ENCODE assay signal across 10 cellular contexts in genomic region chr9:19155106-19155999, GRCh38. TPM values are rescaled to one million over a fixed set of nuclear protein-coding genes. Genes with fewer than 3 reads are reported as not detected.
DNase-seq lines count a peak whose midpoint lies in the region; ATAC-seq lines count a peak whose summit lies in the region.
"Had no signal": no experiment of that assay in that cellular context is flagged by ENCODE, and none has a peak within 500 bp of the region (broad histone marks: within the 10 kb centered on the region; RNA-seq: fewer than 3 reads in every experiment).

No MANE protein-coding gene starts in this region.

- intact Hi-C loops in naive thymus-derived CD4-positive, alpha-beta T cell (cut with micrococcal nuclease) = no loop called here

- H3K36me3 ChIP-seq in naive thymus-derived CD4-positive, alpha-beta T cell (ENCODE audit: control insufficient read depth in 2 of 3, insufficient read depth in 3 of 3, low read length in 3 of 3) = no peaks in the 10 kb centered on the region

- CTCF ChIA-PET in naive thymus-derived CD4-positive, alpha-beta T cell (lab: Charles Lee) = interaction anchor here (0.9 to 1.4 kb wide), 2 partner anchors 19 to 70 kb away, joined by 3 to 4 read pairs; no protein-coding TSS in a partner anchor

- H3K9me3 ChIP-seq in naive thymus-derived CD4-positive, alpha-beta T cell (ENCODE audit: control insufficient read depth in 2 of 3, low read length in 3 of 3) = no peaks in the 10 kb centered on the region

- no peak overlapping the region for H3K27ac ChIP-seq in naive thymus-derived CD4-positive, alpha-beta T cell (ENCODE audit: low read depth, low read length)

- H3K9me3 Mint-ChIP-seq in activated naive CD8-positive, alpha-beta T cell (ENCODE audit: low read depth) = no peaks in the 10 kb centered on the region
- no peaks in the 10 kb centered on the region for H3K9me3 Mint-ChIP-seq in activated naive CD8-positive, alpha-beta T cell treated with anti-CD3 and anti-CD28 coated beads for 36 hours
- H3K9me3 Mint-ChIP-seq in central memory CD8-positive, alpha-beta T cell = no peaks in the 10 kb centered on the region
- no peaks in the 10 kb centered on the region for H3K9me3 Mint-ChIP-seq in stimulated activated naive CD8-positive, alpha-beta T cell treated with anti-CD3 and anti-CD28 coated beads, Interleukin-15, amount 100 ng/mL, for 72 hours
- H3K9me3 Mint-ChIP-seq in naive thymus-derived CD4-positive, alpha-beta T cell = no peaks in the 10 kb centered on the region

- H3K27ac Mint-ChIP-seq in activated naive CD8-positive, alpha-beta T cell = peak overlapping the region; percentile 0
- H3K27ac Mint-ChIP-seq in activated naive CD8-positive, alpha-beta T cell treated with anti-CD3 and anti-CD28 coated beads for 36 hours = no peak overlapping the region
- peak overlapping the region; percentile 19 for H3K27ac Mint-ChIP-seq in central memory CD8-positive, alpha-beta T cell (ENCODE audit: low read depth)
- no peak overlapping the region for H3K27ac Mint-ChIP-seq in stimulated activated naive CD8-positive, alpha-beta T cell treated with anti-CD3 and anti-CD28 coated beads, Interleukin-15, amount 100 ng/mL, for 72 hours
- peak overlapping the region in 4 of 9 donors; percentile 4 to 79 (median 8) for H3K27ac Mint-ChIP-seq in naive thymus-derived CD4-positive, alpha-beta T cell

- DNase-seq in activated naive CD8-positive, alpha-beta T cell treated with anti-CD3 and anti-CD28 coated beads for 36 hours = no peak
- no peak for DNase-seq in central memory CD8-positive, alpha-beta T cell (ENCODE audit: low spot score in 2 of 2)
- no peak for DNase-seq in stimulated activated naive CD8-positive, alpha-beta T cell treated with anti-CD3 and anti-CD28 coated beads, Interleukin-15, amount 100 ng/mL, for 72 hours
- no peak for DNase-seq in naive thymus-derived CD4-positive, alpha-beta T cell
- DNase-seq in NCI-H1092 (lab: John Stamatoyannopoulos, UW) = no peak
- DNase-seq: activated CD8-positive, alpha-beta memory T cell treated with anti-CD3 and anti-CD28 coated beads, Interleukin-2, amount 50 U/mL, for 4 hours; dermis blood vessel endothelial cell had no signal

- no peak overlapping the region for H3K4me3 Mint-ChIP-seq in activated naive CD8-positive, alpha-beta T cell
- no peak overlapping the region for H3K4me3 Mint-ChIP-seq in activated naive CD8-positive, alpha-beta T cell treated with anti-CD3 and anti-CD28 coated beads for 36 hours
- H3K4me3 Mint-ChIP-seq in central memory CD8-positive, alpha-beta T cell = no peak overlapping the region
- H3K4me3 Mint-ChIP-seq in stimulated activated naive CD8-positive, alpha-beta T cell treated with anti-CD3 and anti-CD28 coated beads, Interleukin-15, amount 100 ng/mL, for 72 hours = peak overlapping the region; percentile 10 to 11
- peak overlapping the region in 2 of 10 donors; percentile 5 to 12 for H3K4me3 Mint-ChIP-seq in naive thymus-derived CD4-positive, alpha-beta T cell

- H3K4me1 Mint-ChIP-seq in activated naive CD8-positive, alpha-beta T cell (ENCODE audit: low read depth) = peaks cover 24% of the 10 kb centered on the region
- peaks cover 30% of the 10 kb centered on the region for H3K4me1 Mint-ChIP-seq in activated naive CD8-positive, alpha-beta T cell treated with anti-CD3 and anti-CD28 coated beads for 36 hours
- peaks cover 5% of the 10 kb centered on the region for H3K4me1 Mint-ChIP-seq in central memory CD8-positive, alpha-beta T cell
- peaks cover 48% of the 10 kb centered on the region for H3K4me1 Mint-ChIP-seq in stimulated activated naive CD8-positive, alpha-beta T cell treated with anti-CD3 and anti-CD28 coated beads, Interleukin-15, amount 100 ng/mL, for 72 hours
- peaks cover 13 to 29% (median 17%) of the 10 kb centered on the region in 7 donors for H3K4me1 Mint-ChIP-seq in naive thymus-derived CD4-positive, alpha-beta T cell

- H3K27me3 Mint-ChIP-seq in activated naive CD8-positive, alpha-beta T cell = no peaks in the 10 kb centered on the region
- H3K27me3 Mint-ChIP-seq in activated naive CD8-positive, alpha-beta T cell treated with anti-CD3 and anti-CD28 coated beads for 36 hours = no peaks in the 10 kb centered on the region
- H3K27me3 Mint-ChIP-seq in central memory CD8-positive, alpha-beta T cell = no peaks in the 10 kb centered on the region
- no peaks in the 10 kb centered on the region for H3K27me3 Mint-ChIP-seq in stimulated activated naive CD8-positive, alpha-beta T cell treated with anti-CD3 and anti-CD28 coated beads, Interleukin-15, amount 100 ng/mL, for 72 hours
- H3K27me3 Mint-ChIP-seq in naive thymus-derived CD4-positive, alpha-beta T cell = no peaks in the 10 kb centered on the region

- POLR2A ChIA-PET in naive thymus-derived CD4-positive, alpha-beta T cell (lab: Charles Lee) = interaction anchor here (0.6 to 1.1 kb wide), 4 partner anchors 19 to 102 kb away, joined by 3 read pairs; partner anchors contain the start of gene DENND4C

- no peak overlapping the region for H3K4me3 ChIP-seq in naive thymus-derived CD4-positive, alpha-beta T cell (ENCODE audit: low read length)

- H3K27me3 ChIP-seq in naive thymus-derived CD4-positive, alpha-beta T cell (ENCODE audit: control insufficient read depth in 2 of 2, insufficient read depth in 2 of 2, low read length in 2 of 2) = no peaks in the 10 kb centered on the region

- peaks cover 0 to 4% of the 10 kb centered on the region in 2 donors for H3K4me1 ChIP-seq in naive thymus-derived CD4-positive, alpha-beta T cell (ENCODE audit: control insufficient read depth in 2 of 2, insufficient read depth in 2 of 2, low read length in 2 of 2)

- H3K36me3 Mint-ChIP-seq in activated naive CD8-positive, alpha-beta T cell = no peaks in the 10 kb centered on the region
- H3K36me3 Mint-ChIP-seq in activated naive CD8-positive, alpha-beta T cell treated with anti-CD3 and anti-CD28 coated beads for 36 hours = no peaks in the 10 kb centered on the region
- H3K36me3 Mint-ChIP-seq in central memory CD8-positive, alpha-beta T cell (ENCODE audit: insufficient read depth) = peaks cover 3% of the 10 kb centered on the region
- peaks cover 0 to 3% (median 0%) of the 10 kb centered on the region in 5 donors for H3K36me3 Mint-ChIP-seq in naive thymus-derived CD4-positive, alpha-beta T cell

- ATAC-seq in HG03342 (IDR thresholded peaks at IDR 0.05; ENCODE audit: unreplicated experiment) (peak; percentile 33), GM18502 (IDR thresholded peaks at IDR 0.05; ENCODE audit: poor library complexity, unreplicated experiment) (no peak)
- ATAC-seq in central memory CD8-positive, alpha-beta T cell (replicated peaks; ENCODE audit: extremely low read depth, poor library complexity, severe bottlenecking) = no peak
- ATAC-seq in stimulated activated naive CD8-positive, alpha-beta T cell treated with anti-CD3 and anti-CD28 coated beads, Interleukin-15, amount 100 ng/mL, for 72 hours = peak; percentile 77
- ATAC-seq in naive thymus-derived CD4-positive, alpha-beta T cell = no peak

RNA-seq across cellular contexts. Expression of gene PLIN2, which starts 28.1 kb away (rescaled TPM):
- 10 to 100 TPM; 82.9 to 84.4 TPM for total RNA-seq in activated naive CD8-positive, alpha-beta T cell treated with anti-CD3 and anti-CD28 coated beads for 36 hours
- total RNA-seq in naive thymus-derived CD4-positive, alpha-beta T cell = 10 to 100 TPM; 43.9 to 91.9 (median 56.1) TPM
- 100 to 1,000 TPM in 1 of 2 donors, 10 to 100 TPM in 1; 74.2 to 125 TPM for polyA plus RNA-seq in naive thymus-derived CD4-positive, alpha-beta T cell

RNA-seq across cellular contexts. Expression of gene HAUS6, which starts 52.6 kb away (rescaled TPM):
- total RNA-seq in activated naive CD8-positive, alpha-beta T cell treated with anti-CD3 and anti-CD28 coated beads for 36 hours = 10 to 100 TPM; 34.0 to 35.8 TPM
- total RNA-seq in naive thymus-derived CD4-positive, alpha-beta T cell = 10 to 100 TPM; 11.4 to 25.4 (median 19.6) TPM
- polyA plus RNA-seq in naive thymus-derived CD4-positive, alpha-beta T cell = 1 to 10 TPM; 5.1 to 5.5 TPM

Comparison
In these comparisons a context has a peak if more than half of its experiments do, and no peak if none do; other contexts are left out.
1. H3K27ac Mint-ChIP-seq: peak in activated naive CD8-positive, alpha-beta T cell (single experiment) and central memory CD8-positive, alpha-beta T cell (single experiment); none in activated naive CD8-positive, alpha-beta T cell treated with anti-CD3 and anti-CD28 coated beads for 36 hours (single experiment) and stimulated activated naive CD8-positive, alpha-beta T cell treated with anti-CD3 and anti-CD28 coated beads, Interleukin-15, amount 100 ng/mL, for 72 hours (0 of 2).
2. H3K4me3 Mint-ChIP-seq: peak in stimulated activated naive CD8-positive, alpha-beta T cell treated with anti-CD3 and anti-CD28 coated beads, Interleukin-15, amount 100 ng/mL, for 72 hours (2 of 2); none in activated naive CD8-positive, alpha-beta T cell (single experiment), activated naive CD8-positive, alpha-beta T cell treated with anti-CD3 and anti-CD28 coated beads for 36 hours (single experiment) and central memory CD8-positive, alpha-beta T cell (single experiment).
3. ATAC-seq: peak in HG03342 (single experiment) and stimulated activated naive CD8-positive, alpha-beta T cell treated with anti-CD3 and anti-CD28 coated beads, Interleukin-15, amount 100 ng/mL, for 72 hours (single experiment); none in central memory CD8-positive, alpha-beta T cell (single experiment), naive thymus-derived CD4-positive, alpha-beta T cell (single experiment) and GM18502 (single experiment).